8 cellular contexts compared by ENCODE assay signal in genomic region chr14:100222219-100223093, GRCh38. TPM values are rescaled to one million over a fixed set of nuclear protein-coding genes. Genes with fewer than 3 reads are reported as not detected.
DNase-seq lines count a peak whose midpoint lies in the region; ATAC-seq and TF ChIP-seq lines count a peak whose summit lies in the region.

No MANE protein-coding gene starts in this region.

- H3K27ac Mint-ChIP-seq in nephron progenitor cell: no peak overlapping the region

- TF ChIP-seq CTCF in retinal pigment epithelial cell (conservative IDR thresholded peaks at IDR 0.05; ENCODE audit: low read depth, low read length): no peak
- no peak for TF ChIP-seq CTCF in nephron progenitor cell (IDR thresholded peaks at IDR 0.05)

- peaks cover 20% of the 10 kb centered on the region for H3K4me1 Mint-ChIP-seq in nephron progenitor cell

- H3K9me3 Mint-ChIP-seq in nephron progenitor cell: no peaks in the 10 kb centered on the region

- H3K9me3 ChIP-seq in ectodermal cell (ENCODE audit: control insufficient read depth, low read length): no peaks in the 10 kb centered on the region

- H3K4me3 Mint-ChIP-seq in nephron progenitor cell: no peak overlapping the region

- DNase-seq in retinal pigment epithelial cell (ENCODE audit: low read depth) (no peak), OCI-M2 (lab: John Stamatoyannopoulos, UW; ENCODE audit: unreplicated experiment) (no peak), activated T-cell treated with anti-CD3 and anti-CD28 coated beads for 4 hours (no peak), nephron progenitor cell (no peak), NCI-H187 treated with DMSO at 0.1 percent for 48 hours (lab: John Stamatoyannopoulos, UW) (no peak)

- ATAC-seq in GM18511 (IDR thresholded peaks at IDR 0.05; ENCODE audit: unreplicated experiment): peak; percentile 25
- peak; percentile 29 for ATAC-seq in HG03108 (IDR thresholded peaks at IDR 0.05; ENCODE audit: unreplicated experiment)

- WGBS in ectodermal cell, 2 experiments: 38 to 49% methylated on average over 14 of the region's 14 CpGs

- H3K4me3 ChIP-seq in ectodermal cell (ENCODE audit: insufficient read depth, low read depth, low read length) (peak overlapping the region; percentile 34), retinal pigment epithelial cell (ENCODE audit: low read length) (peak overlapping the region; percentile 65)

- H3K4me1 ChIP-seq in ectodermal cell (ENCODE audit: control insufficient read depth, insufficient read depth, low read length): peaks cover 28% of the 10 kb centered on the region

- peak overlapping the region; percentile 98 for H3K27ac ChIP-seq in ectodermal cell (ENCODE audit: insufficient read depth, low read depth, low read length, poor library complexity, severe bottlenecking)

- H3K36me3 ChIP-seq in ectodermal cell (ENCODE audit: control insufficient read depth, insufficient read depth, low read length): peaks cover 2% of the 10 kb centered on the region

- H3K36me3 Mint-ChIP-seq in nephron progenitor cell (ENCODE audit: low read depth): peaks cover 5% of the 10 kb centered on the region

- H3K27me3 Mint-ChIP-seq in nephron progenitor cell (ENCODE audit: low read depth, poor library complexity): no peaks in the 10 kb centered on the region

- no peaks in the 10 kb centered on the region for H3K27me3 ChIP-seq in ectodermal cell (ENCODE audit: control insufficient read depth, insufficient read depth, low read length, poor library complexity, severe bottlenecking)

RNA-seq across cellular contexts. Expression of gene YY1, which starts 16.5 kb away (rescaled TPM):
- 103 TPM for polyA plus RNA-seq in ectodermal cell (2013, experiment 1 of 4)
- polyA plus RNA-seq in ectodermal cell (2013, experiment 2 of 4): 102 TPM
- polyA plus RNA-seq in ectodermal cell (2013, experiment 3 of 4): 74.3 TPM
- polyA plus RNA-seq in ectodermal cell (2013, experiment 4 of 4): 72.7 TPM
